In genomic region chr9:2345013-2345412, GRCh38 we compare ENCODE assay signal across 18 cellular contexts.
"Had no signal": no experiment of that assay in that cellular context is flagged by ENCODE, and none has a peak within 500 bp of the region (broad histone marks: within the 10 kb centered on the region; RNA-seq: fewer than 3 reads in every experiment).

No MANE protein-coding gene starts in this region.

- H3K27me3 Mint-ChIP-seq: activated naive CD8-positive, alpha-beta T cell; dendritic cell treated with granulocyte-macrophage colony-stimulating factor and Interleukin-4, amounts not matched to agents 40 ng/mL and 50 ng/mL, for 4 days had no signal

- H3K9me3 ChIP-seq: esophagus squamous epithelium, ovary, right lobe of liver had no signal

- DNase-seq: activated CD4-positive, alpha-beta T cell treated with anti-CD3 and anti-CD28 coated beads, Interleukin-2, amount 50 U/mL, for 48 hours; activated gamma-delta T cell treated with Interleukin-2 at 50 U/mL for 16 hours; amniotic stem cell; effector CD8-positive, alpha-beta T cell; esophagus squamous epithelium; heart right ventricle; kidney glomerular epithelial cell; mesenchymal stem cell; natural killer cell; ovary; right lobe of liver; stimulated activated CD4-positive, alpha-beta T cell treated with anti-CD3 and anti-CD28 coated beads, Interleukin-4, amount 100 ng/mL, for 24 hours; WERI-Rb-1 had no signal

- ATAC-seq: natural killer cell; right lobe of liver; stimulated activated effector memory CD8-positive, alpha-beta T cell treated with anti-CD3 and anti-CD28 coated beads, Interleukin-12 subunit alpha, Interleukin-12 subunit beta, amount 100 ng/mL, for 72 hours had no signal

- H3K4me1 ChIP-seq: right lobe of liver had no signal

- H3K27me3 ChIP-seq: esophagus squamous epithelium, heart right ventricle, ovary, right lobe of liver had no signal

- H3K36me3 Mint-ChIP-seq: activated naive CD8-positive, alpha-beta T cell; natural killer cell; stimulated activated effector memory CD8-positive, alpha-beta T cell treated with anti-CD3 and anti-CD28 coated beads, Interleukin-12 subunit alpha, Interleukin-12 subunit beta, amount 100 ng/mL, for 72 hours had no signal

- H3K4me1 Mint-ChIP-seq: natural killer cell; stimulated activated effector memory CD8-positive, alpha-beta T cell treated with anti-CD3 and anti-CD28 coated beads, Interleukin-12 subunit alpha, Interleukin-12 subunit beta, amount 100 ng/mL, for 72 hours had no signal

- H3K4me3 Mint-ChIP-seq: activated naive CD8-positive, alpha-beta T cell; dendritic cell treated with granulocyte-macrophage colony-stimulating factor and Interleukin-4, amounts not matched to agents 40 ng/mL and 50 ng/mL, for 4 days; natural killer cell; stimulated activated effector memory CD8-positive, alpha-beta T cell treated with anti-CD3 and anti-CD28 coated beads, Interleukin-12 subunit alpha, Interleukin-12 subunit beta, amount 100 ng/mL, for 72 hours had no signal

- H3K27ac Mint-ChIP-seq: activated naive CD8-positive, alpha-beta T cell; dendritic cell treated with granulocyte-macrophage colony-stimulating factor and Interleukin-4, amounts not matched to agents 40 ng/mL and 50 ng/mL, for 4 days; natural killer cell; stimulated activated effector memory CD8-positive, alpha-beta T cell treated with anti-CD3 and anti-CD28 coated beads, Interleukin-12 subunit alpha, Interleukin-12 subunit beta, amount 100 ng/mL, for 72 hours had no signal

- H3K4me3 ChIP-seq: esophagus squamous epithelium, heart right ventricle, ovary, right lobe of liver, smooth muscle cell, thoracic aorta had no signal

- H3K9me3 Mint-ChIP-seq: dendritic cell treated with granulocyte-macrophage colony-stimulating factor and Interleukin-4, amounts not matched to agents 40 ng/mL and 50 ng/mL, for 4 days; stimulated activated effector memory CD8-positive, alpha-beta T cell treated with anti-CD3 and anti-CD28 coated beads, Interleukin-12 subunit alpha, Interleukin-12 subunit beta, amount 100 ng/mL, for 72 hours had no signal

- H3K36me3 ChIP-seq: esophagus squamous epithelium, heart right ventricle, ovary, right lobe of liver, thoracic aorta, WERI-Rb-1 had no signal
